In the genomic region with DNA sequence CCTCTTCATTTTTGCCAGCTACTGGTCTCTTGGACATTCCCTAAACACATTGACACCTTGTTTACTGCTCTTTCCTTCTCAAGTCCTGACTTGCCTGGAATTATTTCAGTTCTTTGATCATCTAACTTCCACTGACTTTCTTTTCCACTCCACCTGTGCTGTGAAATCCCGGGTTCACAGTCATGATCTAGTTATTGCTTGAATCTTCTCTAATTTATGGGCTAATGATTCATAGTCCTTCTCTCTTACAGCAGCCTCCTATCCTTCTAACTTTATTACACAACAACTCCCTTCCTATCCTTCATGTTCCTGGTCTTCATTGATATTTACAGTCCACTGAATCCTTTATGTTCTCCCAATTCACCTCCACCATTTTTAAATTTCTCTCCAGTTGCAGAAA, we compare ENCODE assay signal across 17 cellular contexts.
DNase-seq lines count a peak whose midpoint lies in the region; ATAC-seq, FAIRE-seq and TF ChIP-seq lines count a peak whose summit lies in the region.
"Had no signal": no experiment of that assay in that cellular context is flagged by ENCODE, and none has a peak within 500 bp of the region (broad histone marks: within the 10 kb centered on the region; RNA-seq: fewer than 3 reads in every experiment).

No MANE protein-coding gene starts in this region.

- H3K9ac ChIP-seq in BLaER1 (no peak overlapping the region), keratinocyte (ENCODE audit: control insufficient read depth, extremely low read depth, insufficient read depth, low read length) (no peak overlapping the region)
- H3K9ac ChIP-seq: KMS-11 had no signal

- no peaks in the 10 kb centered on the region for H3K79me2 ChIP-seq in keratinocyte (ENCODE audit: control insufficient read depth, insufficient read depth, low read length)

- no peak for ATAC-seq in HG02588 (IDR thresholded peaks at IDR 0.05; ENCODE audit: unreplicated experiment)
- ATAC-seq: GM12878 had no signal

- dilution Hi-C loops in keratinocyte (cut with MboI; ENCODE audit: extremely low pct_ligation_motif_present, low sequenced_read_pairs), result no loop called here

- H3K36me3 ChIP-seq in BLaER1 (no peaks in the 10 kb centered on the region), keratinocyte (ENCODE audit: control insufficient read depth in 2 of 2, extremely low read depth in 1 of 2, insufficient read depth in 2 of 2, low read length in 2 of 2) (no peaks in the 10 kb centered on the region)

- TF ChIP-seq CTCF in keratinocyte (optimal IDR thresholded peaks at IDR 0.05 in 1 of 3, IDR thresholded peaks at IDR 0.05 in 1 of 3, conservative IDR thresholded peaks at IDR 0.05 in 1 of 3; ENCODE audit: extremely low read depth in 1 of 3, insufficient read depth in 2 of 3, low read length in 3 of 3), result no peak

- FAIRE-seq in keratinocyte (lab: Jason Lieb, UNC) (peak; percentile 90), GM12892 (lab: Jason Lieb, UNC) (no peak)
- FAIRE-seq: GM12878 had no signal

- peak; percentile 35 for DNase-seq in HPDE6-E6E7 (ENCODE audit: extremely low spot score)
- peak; percentile 36 for DNase-seq in dermis blood vessel endothelial cell
- peak; percentile 13 for DNase-seq in keratinocyte (ENCODE audit: low read depth, low spot score)
- no peak for DNase-seq in NCI-H187 treated with DMSO at 0.1 percent for 48 hours (lab: John Stamatoyannopoulos, UW)
- DNase-seq in activated CD4-positive, alpha-beta T cell treated with anti-CD3 and anti-CD28 coated beads, Interleukin-2, amount 10 ng/mL, durations not matched to agents 7 days and 5 days, result no peak
- no peak for DNase-seq in GM12892 (ENCODE audit: insufficient read length)
- DNase-seq: Caco-2, MM.1S, NCI-H1105 treated with DMSO at 0.1 percent for 48 hours, NCI-H1930, NCI-H524, OCI-M1 had no signal

- POLR2A ChIA-PET in activated CD4-positive, alpha-beta T cell treated with anti-CD3 and anti-CD28 coated beads, Interleukin-2, amount 10 ng/mL, durations not matched to agents 7 days and 5 days (lab: Charles Lee), result no interaction called here

- H3K27ac ChIP-seq in BLaER1 (no peak overlapping the region; the same call in 1 of the 2 replicates), keratinocyte (ENCODE audit: control insufficient read depth, insufficient read depth, low read length) (no peak overlapping the region)
- H3K27ac ChIP-seq: C4-2B, KMS-11 had no signal

- no peaks in the 10 kb centered on the region for H3K9me1 ChIP-seq in keratinocyte (ENCODE audit: control insufficient read depth, extremely low read depth, insufficient read depth, low read length)

- H3K4me1 ChIP-seq in BLaER1 (peaks cover 16% of the 10 kb centered on the region), keratinocyte (ENCODE audit: control insufficient read depth, extremely low read depth, insufficient read depth, low read length) (peaks cover 13% of the 10 kb centered on the region)
- H3K4me1 ChIP-seq: Caco-2 had no signal

- no peak overlapping the region for H2AFZ ChIP-seq in keratinocyte (ENCODE audit: control insufficient read depth, low read length)

- H3K36me3 Mint-ChIP-seq in activated CD4-positive, alpha-beta T cell treated with anti-CD3 and anti-CD28 coated beads, Interleukin-2, amount 10 ng/mL, durations not matched to agents 7 days and 5 days (ENCODE audit: low read depth), result no peaks in the 10 kb centered on the region

- no peak for TF ChIP-seq POLR2A in GM12892 (IDR thresholded peaks at IDR 0.05; ENCODE audit: low read depth, low read length)

- H3K9me3 ChIP-seq in BLaER1, result no peaks in the 10 kb centered on the region
- H3K9me3 ChIP-seq in keratinocyte (ENCODE audit: control insufficient read depth, low read depth, low read length), result no peaks in the 10 kb centered on the region
- H3K9me3 ChIP-seq: Caco-2 had no signal

- no peaks in the 10 kb centered on the region for H3K27me3 ChIP-seq in BLaER1
- H3K27me3 ChIP-seq in keratinocyte (ENCODE audit: control insufficient read depth, extremely low read depth, insufficient read depth, low read length), result no peaks in the 10 kb centered on the region

- H3K27me3 Mint-ChIP-seq in activated CD4-positive, alpha-beta T cell treated with anti-CD3 and anti-CD28 coated beads, Interleukin-2, amount 10 ng/mL, durations not matched to agents 7 days and 5 days, result peaks cover 7% of the 10 kb centered on the region

- H3K4me2 ChIP-seq in BLaER1, result peak overlapping the region; percentile 65
- H3K4me2 ChIP-seq in keratinocyte (ENCODE audit: control insufficient read depth, extremely low read depth, insufficient read depth, low read depth, low read length), result peak overlapping the region; percentile 17
- H3K4me2 ChIP-seq: KMS-11 had no signal

- no peak overlapping the region for H3K4me3 Mint-ChIP-seq in activated CD4-positive, alpha-beta T cell treated with anti-CD3 and anti-CD28 coated beads, Interleukin-2, amount 10 ng/mL, durations not matched to agents 7 days and 5 days

- H3K4me1 Mint-ChIP-seq in activated CD4-positive, alpha-beta T cell treated with anti-CD3 and anti-CD28 coated beads, Interleukin-2, amount 10 ng/mL, durations not matched to agents 7 days and 5 days, result no peaks in the 10 kb centered on the region

- CTCF ChIA-PET in activated CD4-positive, alpha-beta T cell treated with anti-CD3 and anti-CD28 coated beads, Interleukin-2, amount 10 ng/mL, durations not matched to agents 7 days and 5 days (lab: Charles Lee), result no interaction called here

- no peak overlapping the region for H3K4me3 ChIP-seq in BLaER1
- H3K4me3 ChIP-seq in keratinocyte (ENCODE audit: control insufficient read depth in 2 of 3, extremely low read depth in 1 of 3, insufficient read depth in 2 of 3, low read depth in 1 of 3, low read length in 3 of 3), result no peak overlapping the region
- H3K4me3 ChIP-seq: GM12878 had no signal

- no peak overlapping the region for H3K27ac Mint-ChIP-seq in activated CD4-positive, alpha-beta T cell treated with anti-CD3 and anti-CD28 coated beads, Interleukin-2, amount 10 ng/mL, durations not matched to agents 7 days and 5 days

- H4K20me1 ChIP-seq in BLaER1 (no peaks in the 10 kb centered on the region), keratinocyte (ENCODE audit: control insufficient read depth, extremely low read depth, insufficient read depth, low read length) (no peaks in the 10 kb centered on the region)

- H3K9me3 Mint-ChIP-seq in activated CD4-positive, alpha-beta T cell treated with anti-CD3 and anti-CD28 coated beads, Interleukin-2, amount 10 ng/mL, durations not matched to agents 7 days and 5 days, result no peaks in the 10 kb centered on the region

Comparison
In these comparisons a context has a peak if more than half of its experiments do, and no peak if none do; other contexts are left out.
1. DNase-seq: peak in HPDE6-E6E7 (single experiment), dermis blood vessel endothelial cell (single experiment) and keratinocyte (single experiment); none in NCI-H187 treated with DMSO at 0.1 percent for 48 hours (single experiment), activated CD4-positive, alpha-beta T cell treated with anti-CD3 and anti-CD28 coated beads, Interleukin-2, amount 10 ng/mL, durations not matched to agents 7 days and 5 days (single experiment) and GM12892 (single experiment).